ENCODE assay signal across 2 cellular contexts in the genomic region with DNA sequence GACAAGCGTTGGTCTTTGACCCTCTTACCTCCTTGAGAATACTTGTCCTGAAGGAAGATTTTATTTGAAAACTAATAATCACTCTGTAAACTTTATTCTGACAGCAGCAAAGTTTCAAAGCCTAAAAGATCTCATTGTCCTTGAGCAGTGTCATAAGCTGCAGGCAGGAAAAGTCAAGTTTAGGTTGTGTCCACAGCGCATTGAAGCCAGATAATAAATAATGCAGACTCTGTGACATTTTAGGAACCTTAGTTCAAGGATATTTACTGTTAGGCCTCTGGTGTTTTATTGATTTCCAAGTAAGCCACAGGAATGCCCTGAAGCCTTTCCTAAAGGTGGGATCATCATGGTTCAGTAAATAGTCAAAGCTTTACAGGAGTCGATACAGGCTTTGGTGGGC.
TF ChIP-seq lines count a peak whose summit lies in the region.

No MANE protein-coding gene starts in this region.

TF ChIP-seq in WTC11, 78 proteins besides CTCF, POLR2A, EP300 and RAD21 (continued from another document):
- TF ChIP-seq ARID4B (CRISPR knock-in tag; IDR thresholded peaks at IDR 0.05; ENCODE audit: borderline replicate concordance) (no peak), SOX15 (CRISPR knock-in tag; IDR thresholded peaks at IDR 0.05) (no peak)
TF ChIP-seq in WTC11: peak in this region for 0.

TF ChIP-seq in HepG2, 621 proteins besides CTCF, POLR2A, EP300 and RAD21 (continued from another document and continues in another):
- no peak for TF ChIP-seq TFAP4 (IDR thresholded peaks at IDR 0.05; ENCODE audit: borderline replicate concordance, low read depth)
- no peak for TF ChIP-seq ZNF263 (CRISPR knock-in tag; IDR thresholded peaks at IDR 0.05)
- no peak for TF ChIP-seq NCOR1 (IDR thresholded peaks at IDR 0.05; ENCODE audit: borderline replicate concordance, low read length)
- peak; percentile 66 for TF ChIP-seq ONECUT2 (CRISPR knock-in tag; IDR thresholded peaks at IDR 0.05)
- TF ChIP-seq TOE1 (CRISPR knock-in tag; IDR thresholded peaks at IDR 0.05), result no peak
- no peak for TF ChIP-seq HDAC1 (CRISPR knock-in tag; IDR thresholded peaks at IDR 0.05)
- no peak for TF ChIP-seq ZNF766 (CRISPR knock-in tag; IDR thresholded peaks at IDR 0.05; ENCODE audit: borderline replicate concordance)
- no peak for TF ChIP-seq NR2F2 (IDR thresholded peaks at IDR 0.05; ENCODE audit: borderline replicate concordance, low read depth)
- no peak for TF ChIP-seq ZBTB26 (CRISPR knock-in tag; IDR thresholded peaks at IDR 0.05; ENCODE audit: borderline replicate concordance)
- TF ChIP-seq ZNF234 (CRISPR knock-in tag; conservative IDR thresholded peaks at IDR 0.05), result no peak
- TF ChIP-seq PAXIP1 (CRISPR knock-in tag; conservative IDR thresholded peaks at IDR 0.05), result peak; percentile 43
- TF ChIP-seq, protein P1, sequence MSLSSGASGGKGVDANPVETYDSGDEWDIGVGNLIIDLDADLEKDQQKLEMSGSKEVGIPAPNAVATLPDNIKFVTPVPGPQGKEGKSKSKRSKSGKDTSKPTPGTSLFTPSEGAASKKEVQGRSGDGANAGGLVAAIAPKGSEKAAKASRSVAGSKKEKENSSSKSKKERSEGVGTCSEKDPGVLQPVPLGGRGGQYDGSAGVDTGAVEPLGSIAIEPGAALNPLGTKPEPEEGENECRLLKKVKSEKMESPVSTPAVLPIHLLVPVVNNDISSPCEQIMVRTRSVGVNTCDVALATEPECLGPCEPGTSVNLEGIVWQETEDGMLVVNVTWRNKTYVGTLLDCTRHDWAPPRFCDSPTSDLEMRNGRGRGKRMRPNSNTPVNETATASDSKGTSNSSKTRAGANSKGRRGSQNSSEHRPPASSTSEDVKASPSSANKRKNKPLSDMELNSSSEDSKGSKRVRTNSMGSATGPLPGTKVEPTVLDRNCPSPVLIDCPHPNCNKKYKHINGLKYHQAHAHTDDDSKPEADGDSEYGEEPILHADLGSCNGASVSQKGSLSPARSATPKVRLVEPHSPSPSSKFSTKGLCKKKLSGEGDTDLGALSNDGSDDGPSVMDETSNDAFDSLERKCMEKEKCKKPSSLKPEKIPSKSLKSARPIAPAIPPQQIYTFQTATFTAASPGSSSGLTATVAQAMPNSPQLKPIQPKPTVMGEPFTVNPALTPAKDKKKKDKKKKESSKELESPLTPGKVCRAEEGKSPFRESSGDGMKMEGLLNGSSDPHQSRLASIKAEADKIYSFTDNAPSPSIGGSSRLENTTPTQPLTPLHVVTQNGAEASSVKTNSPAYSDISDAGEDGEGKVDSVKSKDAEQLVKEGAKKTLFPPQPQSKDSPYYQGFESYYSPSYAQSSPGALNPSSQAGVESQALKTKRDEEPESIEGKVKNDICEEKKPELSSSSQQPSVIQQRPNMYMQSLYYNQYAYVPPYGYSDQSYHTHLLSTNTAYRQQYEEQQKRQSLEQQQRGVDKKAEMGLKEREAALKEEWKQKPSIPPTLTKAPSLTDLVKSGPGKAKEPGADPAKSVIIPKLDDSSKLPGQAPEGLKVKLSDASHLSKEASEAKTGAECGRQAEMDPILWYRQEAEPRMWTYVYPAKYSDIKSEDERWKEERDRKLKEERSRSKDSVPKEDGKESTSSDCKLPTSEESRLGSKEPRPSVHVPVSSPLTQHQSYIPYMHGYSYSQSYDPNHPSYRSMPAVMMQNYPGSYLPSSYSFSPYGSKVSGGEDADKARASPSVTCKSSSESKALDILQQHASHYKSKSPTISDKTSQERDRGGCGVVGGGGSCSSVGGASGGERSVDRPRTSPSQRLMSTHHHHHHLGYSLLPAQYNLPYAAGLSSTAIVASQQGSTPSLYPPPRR (CRISPR knock-in tag; IDR thresholded peaks at IDR 0.05; ENCODE audit: borderline replicate concordance), result 0 out of 2 replicates have a peak, but pooled peaks have one; percentile 23
- TF ChIP-seq, protein P2, sequence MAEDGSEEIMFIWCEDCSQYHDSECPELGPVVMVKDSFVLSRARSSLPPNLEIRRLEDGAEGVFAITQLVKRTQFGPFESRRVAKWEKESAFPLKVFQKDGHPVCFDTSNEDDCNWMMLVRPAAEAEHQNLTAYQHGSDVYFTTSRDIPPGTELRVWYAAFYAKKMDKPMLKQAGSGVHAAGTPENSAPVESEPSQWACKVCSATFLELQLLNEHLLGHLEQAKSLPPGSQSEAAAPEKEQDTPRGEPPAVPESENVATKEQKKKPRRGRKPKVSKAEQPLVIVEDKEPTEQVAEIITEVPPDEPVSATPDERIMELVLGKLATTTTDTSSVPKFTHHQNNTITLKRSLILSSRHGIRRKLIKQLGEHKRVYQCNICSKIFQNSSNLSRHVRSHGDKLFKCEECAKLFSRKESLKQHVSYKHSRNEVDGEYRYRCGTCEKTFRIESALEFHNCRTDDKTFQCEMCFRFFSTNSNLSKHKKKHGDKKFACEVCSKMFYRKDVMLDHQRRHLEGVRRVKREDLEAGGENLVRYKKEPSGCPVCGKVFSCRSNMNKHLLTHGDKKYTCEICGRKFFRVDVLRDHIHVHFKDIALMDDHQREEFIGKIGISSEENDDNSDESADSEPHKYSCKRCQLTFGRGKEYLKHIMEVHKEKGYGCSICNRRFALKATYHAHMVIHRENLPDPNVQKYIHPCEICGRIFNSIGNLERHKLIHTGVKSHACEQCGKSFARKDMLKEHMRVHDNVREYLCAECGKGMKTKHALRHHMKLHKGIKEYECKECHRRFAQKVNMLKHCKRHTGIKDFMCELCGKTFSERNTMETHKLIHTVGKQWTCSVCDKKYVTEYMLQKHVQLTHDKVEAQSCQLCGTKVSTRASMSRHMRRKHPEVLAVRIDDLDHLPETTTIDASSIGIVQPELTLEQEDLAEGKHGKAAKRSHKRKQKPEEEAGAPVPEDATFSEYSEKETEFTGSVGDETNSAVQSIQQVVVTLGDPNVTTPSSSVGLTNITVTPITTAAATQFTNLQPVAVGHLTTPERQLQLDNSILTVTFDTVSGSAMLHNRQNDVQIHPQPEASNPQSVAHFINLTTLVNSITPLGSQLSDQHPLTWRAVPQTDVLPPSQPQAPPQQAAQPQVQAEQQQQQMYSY (CRISPR knock-in tag; IDR thresholded peaks at IDR 0.05), result no peak
- no peak for TF ChIP-seq HOMEZ (CRISPR knock-in tag; IDR thresholded peaks at IDR 0.05; ENCODE audit: low read depth)
- no peak for TF ChIP-seq ZNF704 (CRISPR knock-in tag; IDR thresholded peaks at IDR 0.05; ENCODE audit: borderline replicate concordance)
- TF ChIP-seq ZNF558 (CRISPR knock-in tag; IDR thresholded peaks at IDR 0.05; ENCODE audit: borderline replicate concordance), result no peak
- TF ChIP-seq, protein P3, sequence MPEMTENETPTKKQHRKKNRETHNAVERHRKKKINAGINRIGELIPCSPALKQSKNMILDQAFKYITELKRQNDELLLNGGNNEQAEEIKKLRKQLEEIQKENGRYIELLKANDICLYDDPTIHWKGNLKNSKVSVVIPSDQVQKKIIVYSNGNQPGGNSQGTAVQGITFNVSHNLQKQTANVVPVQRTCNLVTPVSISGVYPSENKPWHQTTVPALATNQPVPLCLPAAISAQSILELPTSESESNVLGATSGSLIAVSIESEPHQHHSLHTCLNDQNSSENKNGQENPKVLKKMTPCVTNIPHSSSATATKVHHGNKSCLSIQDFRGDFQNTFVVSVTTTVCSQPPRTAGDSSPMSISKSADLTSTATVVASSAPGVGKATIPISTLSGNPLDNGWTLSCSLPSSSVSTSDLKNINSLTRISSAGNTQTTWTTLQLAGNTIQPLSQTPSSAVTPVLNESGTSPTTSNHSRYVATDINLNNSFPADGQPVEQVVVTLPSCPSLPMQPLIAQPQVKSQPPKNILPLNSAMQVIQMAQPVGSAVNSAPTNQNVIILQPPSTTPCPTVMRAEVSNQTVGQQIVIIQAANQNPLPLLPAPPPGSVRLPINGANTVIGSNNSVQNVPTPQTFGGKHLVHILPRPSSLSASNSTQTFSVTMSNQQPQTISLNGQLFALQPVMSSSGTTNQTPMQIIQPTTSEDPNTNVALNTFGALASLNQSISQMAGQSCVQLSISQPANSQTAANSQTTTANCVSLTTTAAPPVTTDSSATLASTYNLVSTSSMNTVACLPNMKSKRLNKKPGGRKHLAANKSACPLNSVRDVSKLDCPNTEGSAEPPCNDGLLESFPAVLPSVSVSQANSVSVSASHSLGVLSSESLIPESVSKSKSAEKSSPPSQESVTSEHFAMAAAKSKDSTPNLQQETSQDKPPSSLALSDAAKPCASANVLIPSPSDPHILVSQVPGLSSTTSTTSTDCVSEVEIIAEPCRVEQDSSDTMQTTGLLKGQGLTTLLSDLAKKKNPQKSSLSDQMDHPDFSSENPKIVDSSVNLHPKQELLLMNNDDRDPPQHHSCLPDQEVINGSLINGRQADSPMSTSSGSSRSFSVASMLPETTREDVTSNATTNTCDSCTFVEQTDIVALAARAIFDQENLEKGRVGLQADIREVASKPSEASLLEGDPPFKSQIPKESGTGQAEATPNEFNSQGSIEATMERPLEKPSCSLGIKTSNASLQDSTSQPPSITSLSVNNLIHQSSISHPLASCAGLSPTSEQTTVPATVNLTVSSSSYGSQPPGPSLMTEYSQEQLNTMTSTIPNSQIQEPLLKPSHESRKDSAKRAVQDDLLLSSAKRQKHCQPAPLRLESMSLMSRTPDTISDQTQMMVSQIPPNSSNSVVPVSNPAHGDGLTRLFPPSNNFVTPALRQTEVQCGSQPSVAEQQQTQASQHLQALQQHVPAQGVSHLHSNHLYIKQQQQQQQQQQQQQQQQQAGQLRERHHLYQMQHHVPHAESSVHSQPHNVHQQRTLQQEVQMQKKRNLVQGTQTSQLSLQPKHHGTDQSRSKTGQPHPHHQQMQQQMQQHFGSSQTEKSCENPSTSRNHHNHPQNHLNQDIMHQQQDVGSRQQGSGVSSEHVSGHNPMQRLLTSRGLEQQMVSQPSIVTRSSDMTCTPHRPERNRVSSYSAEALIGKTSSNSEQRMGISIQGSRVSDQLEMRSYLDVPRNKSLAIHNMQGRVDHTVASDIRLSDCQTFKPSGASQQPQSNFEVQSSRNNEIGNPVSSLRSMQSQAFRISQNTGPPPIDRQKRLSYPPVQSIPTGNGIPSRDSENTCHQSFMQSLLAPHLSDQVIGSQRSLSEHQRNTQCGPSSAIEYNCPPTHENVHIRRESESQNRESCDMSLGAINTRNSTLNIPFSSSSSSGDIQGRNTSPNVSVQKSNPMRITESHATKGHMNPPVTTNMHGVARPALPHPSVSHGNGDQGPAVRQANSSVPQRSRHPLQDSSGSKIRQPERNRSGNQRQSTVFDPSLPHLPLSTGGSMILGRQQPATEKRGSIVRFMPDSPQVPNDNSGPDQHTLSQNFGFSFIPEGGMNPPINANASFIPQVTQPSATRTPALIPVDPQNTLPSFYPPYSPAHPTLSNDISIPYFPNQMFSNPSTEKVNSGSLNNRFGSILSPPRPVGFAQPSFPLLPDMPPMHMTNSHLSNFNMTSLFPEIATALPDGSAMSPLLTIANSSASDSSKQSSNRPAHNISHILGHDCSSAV (CRISPR knock-in tag; IDR thresholded peaks at IDR 0.05; ENCODE audit: borderline replicate concordance), result no peak
- no peak for TF ChIP-seq KMT2B (CRISPR knock-in tag; IDR thresholded peaks at IDR 0.05)
